In the genomic region with DNA sequence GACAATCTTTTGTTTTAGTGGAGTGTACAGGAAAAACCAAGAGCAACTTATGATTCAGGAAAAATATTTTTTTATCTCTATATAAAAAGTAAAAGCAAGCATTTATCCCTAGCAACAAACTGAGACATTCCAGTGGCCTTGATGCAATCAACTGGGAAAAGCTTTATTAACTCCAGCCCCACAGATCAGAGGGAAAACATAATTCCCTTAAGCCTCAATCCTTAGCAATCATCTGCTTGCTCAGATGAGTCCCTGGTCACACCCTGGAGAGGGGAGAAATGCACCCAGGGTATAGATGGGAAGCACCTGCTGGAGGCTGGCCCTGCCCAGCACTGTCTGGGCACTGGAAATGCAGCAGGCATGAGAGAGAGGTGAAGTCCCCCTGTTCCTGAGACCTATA, we compare ENCODE assay signal across 17 cellular contexts.
DNase-seq lines count a peak whose midpoint lies in the region; TF ChIP-seq lines count a peak whose summit lies in the region.
"Had no signal": no experiment of that assay in that cellular context is flagged by ENCODE, and none has a peak within 500 bp of the region (broad histone marks: within the 10 kb centered on the region; RNA-seq: fewer than 3 reads in every experiment).

No MANE protein-coding gene starts in this region.

- no peaks in the 10 kb centered on the region for H3K79me1 ChIP-seq in mesenchymal stem cell (replicated peaks; ENCODE audit: low read length, poor library complexity, severe bottlenecking)

- TF ChIP-seq CTCF in WERI-Rb-1 (IDR thresholded peaks at IDR 0.05; ENCODE audit: low read depth, low read length) = no peak

- peak overlapping the region in 1 of 2 experiments; percentile 56 for H3K18ac ChIP-seq in mesenchymal stem cell (ENCODE audit: low read depth in 1 of 2, low read length in 2 of 2)

- no peak overlapping the region for H2AK5ac ChIP-seq in mesenchymal stem cell (ENCODE audit: low read length, severe bottlenecking)

- H3K36me3 ChIP-seq in WERI-Rb-1 = no peaks in the 10 kb centered on the region
- no peaks in the 10 kb centered on the region for H3K36me3 ChIP-seq in mesenchymal stem cell (ENCODE audit: control insufficient read depth in 1 of 2, insufficient read depth in 2 of 2, low read depth in 1 of 2, low read length in 2 of 2)

- H3K27me3 ChIP-seq in WERI-Rb-1 (ENCODE audit: insufficient read depth, low read depth, severe bottlenecking) (no peaks in the 10 kb centered on the region), mesenchymal stem cell (ENCODE audit: control insufficient read depth in 1 of 2, insufficient read depth in 1 of 2, low read length in 2 of 2) (peaks cover 0 to 31% of the 10 kb centered on the region in 2 experiments)

- H3K4ac ChIP-seq in mesenchymal stem cell (ENCODE audit: low read depth in 1 of 2, low read length in 2 of 2) = peak overlapping the region in 1 of 2 experiments; percentile 52

- H3K4me3 ChIP-seq in WERI-Rb-1 (ENCODE audit: low read depth, low read length) = no peak overlapping the region
- no peak overlapping the region for H3K4me3 ChIP-seq in mesenchymal stem cell (ENCODE audit: insufficient read depth in 1 of 2, low read depth in 1 of 2, low read length in 2 of 2)
- H3K4me3 ChIP-seq: SK-N-MC had no signal

- H2BK15ac ChIP-seq in mesenchymal stem cell (ENCODE audit: low read depth, poor library complexity, severe bottlenecking) = no peak overlapping the region

- H3K27ac ChIP-seq in WERI-Rb-1 = no peak overlapping the region
- no peak overlapping the region for H3K27ac ChIP-seq in mesenchymal stem cell (ENCODE audit: low read length, poor library complexity, severe bottlenecking)
- H3K27ac ChIP-seq: SK-N-MC had no signal

- no peaks in the 10 kb centered on the region for H3K9me3 ChIP-seq in WERI-Rb-1 (ENCODE audit: severe bottlenecking)
- no peaks in the 10 kb centered on the region for H3K9me3 ChIP-seq in mesenchymal stem cell (ENCODE audit: control insufficient read depth, low read length)

- H4K8ac ChIP-seq in mesenchymal stem cell (ENCODE audit: low read length) = no peak overlapping the region

- no peak overlapping the region for H2AFZ ChIP-seq in mesenchymal stem cell (ENCODE audit: low read depth, low read length)

- no peaks in the 10 kb centered on the region for H3K4me1 ChIP-seq in mesenchymal stem cell (ENCODE audit: control insufficient read depth, insufficient read depth, low read depth, low read length)

- no peak overlapping the region for H2BK120ac ChIP-seq in mesenchymal stem cell (ENCODE audit: low read depth, low read length)

- DNase-seq in EH (ENCODE audit: low read depth) (peak; percentile 37), WERI-Rb-1 (peak; percentile 28), mesenchymal stem cell (no peak), KG1 (lab: John Stamatoyannopoulos, UW) (no peak), HuH-7.5 (ENCODE audit: low spot score) (no peak), NCI-H2107 treated with DMSO at 0.1 percent for 48 hours (lab: John Stamatoyannopoulos, UW; ENCODE audit: unreplicated experiment) (no peak)
- DNase-seq in activated effector memory CD4-positive, alpha-beta T cell treated with anti-CD3 and anti-CD28 coated beads, Interleukin-2, amount 50 U/mL, for 16 hours = no peak
- DNase-seq: CD4-positive, CD25-positive, alpha-beta regulatory T cell; COR-L47; GDM1; MM.1S; NCI-H1105; NCI-H2081 treated with DMSO at 0.1 percent for 48 hours; NCI-H510A treated with DMSO at 0.1 percent for 48 hours; NCI-H774; SHP77 had no signal

- H3K9ac ChIP-seq in mesenchymal stem cell (ENCODE audit: low read length) = peak overlapping the region; percentile 54

- H4K91ac ChIP-seq in mesenchymal stem cell (ENCODE audit: low read length) = no peak overlapping the region

- H2BK5ac ChIP-seq in mesenchymal stem cell (ENCODE audit: low read depth, low read length, poor library complexity, severe bottlenecking) = no peak overlapping the region

- no peak overlapping the region for H3K23ac ChIP-seq in mesenchymal stem cell (ENCODE audit: low read length in 2 of 2)

- peak overlapping the region in 1 of 2 experiments; percentile 79 for H3K14ac ChIP-seq in mesenchymal stem cell (ENCODE audit: low read length in 2 of 2)

- no peak overlapping the region for H2BK12ac ChIP-seq in mesenchymal stem cell (ENCODE audit: low read length in 2 of 2)

- H3K4me2 ChIP-seq in mesenchymal stem cell (ENCODE audit: low read length, poor library complexity, severe bottlenecking) = no peak overlapping the region

Comparison
In these comparisons a context has a peak if more than half of its experiments do, and no peak if none do; other contexts are left out.
1. DNase-seq: peak in EH (single experiment) and WERI-Rb-1 (single experiment); none in mesenchymal stem cell (single experiment), KG1 (single experiment), HuH-7.5 (single experiment), activated effector memory CD4-positive, alpha-beta T cell treated with anti-CD3 and anti-CD28 coated beads, Interleukin-2, amount 50 U/mL, for 16 hours (single experiment) and NCI-H2107 treated with DMSO at 0.1 percent for 48 hours (single experiment).